In the genomic region with DNA sequence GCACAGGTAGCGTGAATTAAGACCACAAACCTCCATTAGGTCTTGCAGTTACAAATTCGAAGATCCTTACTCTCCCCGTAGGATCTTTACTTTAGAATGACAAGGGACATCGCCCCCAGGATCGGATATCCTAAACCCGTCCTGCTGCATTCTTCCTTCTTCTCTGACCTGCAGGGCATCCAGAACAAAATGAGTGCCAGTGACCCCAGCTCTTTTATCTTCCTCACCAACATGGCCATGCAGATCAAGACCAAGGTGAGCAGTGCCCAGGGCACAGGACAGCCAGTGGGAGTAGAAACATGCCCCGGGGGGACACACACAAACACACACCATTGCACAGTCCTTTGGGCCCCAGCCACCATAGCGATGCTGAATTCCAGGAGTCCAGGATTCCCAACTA, we compare ENCODE assay signal across 35 cellular contexts. TPM values are rescaled to one million over a fixed set of nuclear protein-coding genes. Genes with fewer than 3 reads are reported as not detected.
"Had no signal": no experiment of that assay in that cellular context is flagged by ENCODE, and none has a peak within 500 bp of the region (broad histone marks: within the 10 kb centered on the region; RNA-seq: fewer than 3 reads in every experiment).

No MANE protein-coding gene starts in this region.

- H3K4me3 ChIP-seq: esophagus squamous epithelium, heart right ventricle, right atrium auricular region, smooth muscle cell, upper lobe of right lung had no signal

- DNase-seq: activated CD4-positive, alpha-beta T cell treated with anti-CD3 and anti-CD28 coated beads for 48 hours; activated CD4-positive, alpha-beta T cell treated with anti-CD3 and anti-CD28 coated beads, Interleukin-2, amount 50 U/mL, for 48 hours; activated CD8-positive, alpha-beta memory T cell treated with anti-CD3 and anti-CD28 coated beads for 24 hours; activated effector memory CD4-positive, alpha-beta T cell treated with anti-CD3 and anti-CD28 coated beads, Interleukin-2, amount 50 U/mL, for 16 hours; activated naive CD4-positive, alpha-beta T cell treated with anti-CD3 and anti-CD28 coated beads, Interleukin-2, amount 10 ng/mL, durations not matched to agents 7 days and 5 days; activated naive CD8-positive, alpha-beta T cell treated with anti-CD3 and anti-CD28 coated beads, Interleukin-2, amount 10 ng/mL, durations not matched to agents 7 days and 5 days; amniotic stem cell; central memory CD4-positive, alpha-beta T cell; dermis blood vessel endothelial cell; effector CD4-positive, alpha-beta T cell; esophagus squamous epithelium; foreskin melanocyte; heart right ventricle; left cardiac atrium; left ventricle myocardium superior; naive thymus-derived CD4-positive, alpha-beta T cell; stimulated activated CD4-positive, alpha-beta T cell treated with anti-CD3 and anti-CD28 coated beads, Interleukin-1b, Interleukin-23, amount 100 ng/mL, for 48 hours; stimulated activated CD4-positive, alpha-beta T cell treated with anti-CD3 and anti-CD28 coated beads, Interleukin-4, amount 100 ng/mL, for 4 hours; stimulated activated CD8-positive, alpha-beta memory T cell treated with anti-CD3 and anti-CD28 coated beads, Interleukin-4, amount 100 ng/mL, for 48 hours; stimulated activated naive CD8-positive, alpha-beta T cell treated with anti-CD3 and anti-CD28 coated beads, Interleukin-15, amount 100 ng/mL, for 72 hours; substantia nigra; T-helper 9 cell; upper lobe of right lung had no signal

- H3K27ac ChIP-seq: esophagus squamous epithelium, right atrium auricular region, upper lobe of right lung, VCaP had no signal

- H3K9me3 ChIP-seq: esophagus squamous epithelium, heart right ventricle, right atrium auricular region, upper lobe of right lung had no signal

- H3K4me2 ChIP-seq: smooth muscle cell had no signal

- H3K36me3 ChIP-seq: esophagus squamous epithelium, heart right ventricle, right atrium auricular region, upper lobe of right lung had no signal

- H3K4me1 ChIP-seq: esophagus squamous epithelium, right atrium auricular region, upper lobe of right lung had no signal

- H3K27me3 ChIP-seq: esophagus squamous epithelium, heart right ventricle, right atrium auricular region, upper lobe of right lung had no signal

- FAIRE-seq: keratinocyte, TTC549 had no signal

- ATAC-seq: activated CD4-positive, CD25-positive, alpha-beta regulatory T cell treated with anti-CD3 and anti-CD28 coated beads, Interleukin-2, amount 50 U/mL, for 24 hours; heart right ventricle; left cardiac atrium; left ventricle myocardium superior; naive thymus-derived CD4-positive, alpha-beta T cell; stimulated activated memory B cell treated with anti-CD40 and anti-IgM and Interleukin-4, amounts not matched to agents 10 μg/mL and 1 μg/mL and 100 μg/mL, for 72 hours; stimulated activated naive CD8-positive, alpha-beta T cell treated with anti-CD3 and anti-CD28 coated beads, Interleukin-15, amount 100 ng/mL, for 72 hours; upper lobe of right lung had no signal

RNA-seq across cellular contexts. Expression of gene MPEG1, which starts 42.6 kb away (rescaled TPM):
- total RNA-seq: dermis blood vessel endothelial cell; glomerular endothelial cell; lung microvascular endothelial cell; mesothelial cell of epicardium; pulmonary artery endothelial cell; T-helper 1 cell treated with Interleukin-12 subunit alpha and Interleukin-12 subunit beta and Interleukin-4 antibody, amounts not matched to agents 30 ng/mL and 1 ng/mL, for 36 hours had no signal
- polyA plus RNA-seq: keratinocyte had no signal
